ENCODE assay signal across 10 cellular contexts in genomic region chr1:145146308-145146707, GRCh38. TPM values are rescaled to one million over a fixed set of nuclear protein-coding genes. Genes with fewer than 3 reads are reported as not detected.
DNase-seq lines count a peak whose midpoint lies in the region; ATAC-seq, FAIRE-seq and TF ChIP-seq lines count a peak whose summit lies in the region.
"Not testable (repeated sequence)": the region's sequence is repeated elsewhere in the genome, so short reads cannot be mapped to it uniquely, and the experiment has no call there.
"Had no signal": no experiment of that assay in that cellular context is flagged by ENCODE, and none has a peak within 500 bp of the region (broad histone marks: within the 10 kb centered on the region; RNA-seq: fewer than 3 reads in every experiment).

No MANE protein-coding gene starts in this region.

- not testable (repeated sequence) for DNase-seq in IMR-90; left colon; HepG2 (ENCODE audit: low spot score)
- peak; percentile 6 for DNase-seq in activated CD4-positive, alpha-beta memory T cell treated with anti-CD3 and anti-CD28 coated beads, Interleukin-2, amount 10 ng/mL, durations not matched to agents 7 days and 5 days
- DNase-seq in esophagus muscularis mucosa (ENCODE audit: extremely low spot score) (peak; percentile 1), left ventricle myocardium superior (peak; percentile 20), islet precursor cell (peak; percentile 12), ureter (ENCODE audit: low spot score) (peak; percentile 18)

- not testable (repeated sequence) for H3K36me3 Mint-ChIP-seq in activated CD4-positive, alpha-beta memory T cell treated with anti-CD3 and anti-CD28 coated beads, Interleukin-2, amount 10 ng/mL, durations not matched to agents 7 days and 5 days (ENCODE audit: low read depth)

- H3K23ac ChIP-seq in IMR-90 (ENCODE audit: low read depth, low read length): not testable (repeated sequence)

- dilution Hi-C loops in IMR-90 (cut with HindIII; ENCODE audit: low sequenced_read_pairs, unreplicated experiment): not testable (repeated sequence)

- H3K79me2 ChIP-seq in HepG2 (ENCODE audit: insufficient read depth, low read length): not testable (repeated sequence)

- not testable (repeated sequence) for TF ChIP-seq CTCF in IMR-90 (conservative IDR thresholded peaks at IDR 0.05; ENCODE audit: low read depth, low read length); esophagus muscularis mucosa (IDR thresholded peaks at IDR 0.05); HepG2 (CRISPR knock-in tag; IDR thresholded peaks at IDR 0.05)

- H2BK15ac ChIP-seq in IMR-90 (ENCODE audit: low read depth, low read length): not testable (repeated sequence)

- H3K18ac ChIP-seq in IMR-90 (ENCODE audit: low read depth, low read length): not testable (repeated sequence)

- not testable (repeated sequence) for H3K9ac ChIP-seq in IMR-90 (ENCODE audit: low read depth, low read length); HepG2 (ENCODE audit: insufficient read depth, low read depth, low read length)

- not testable (repeated sequence) for H2AK5ac ChIP-seq in IMR-90 (ENCODE audit: low read depth, low read length)

- not testable (repeated sequence) for H3K9me1 ChIP-seq in IMR-90 (ENCODE audit: insufficient read depth, low read length)

- H3K4me3 Mint-ChIP-seq in activated CD4-positive, alpha-beta memory T cell treated with anti-CD3 and anti-CD28 coated beads, Interleukin-2, amount 10 ng/mL, durations not matched to agents 7 days and 5 days: not testable (repeated sequence)

- not testable (repeated sequence) for H2AK9ac ChIP-seq in IMR-90 (replicated peaks; ENCODE audit: low read depth, low read length, poor library complexity)

- H3K56ac ChIP-seq in IMR-90 (ENCODE audit: extremely low read depth, insufficient read depth, low read length): not testable (repeated sequence)

- in situ Hi-C loops in IMR-90 (cut with MboI; ENCODE audit: low sequenced_read_pairs); HepG2 (cut with HindIII; ENCODE audit: extremely low pct_ligation_motif_present, low pct_unique_long_range_greater_than_20kb): not testable (repeated sequence)

- ATAC-seq in IMR-90 (ENCODE audit: low read depth); left ventricle myocardium superior; HepG2: not testable (repeated sequence)
- ATAC-seq in left colon: peak; percentile 49

- not testable (repeated sequence) for H4K20me1 ChIP-seq in IMR-90 (ENCODE audit: insufficient read depth, low read length); HepG2 (ENCODE audit: insufficient read depth, low read length)

- POLR2A ChIA-PET in IMR-90 (lab: Charles Lee; ENCODE audit: unreplicated experiment); activated CD4-positive, alpha-beta memory T cell treated with anti-CD3 and anti-CD28 coated beads, Interleukin-2, amount 10 ng/mL, durations not matched to agents 7 days and 5 days (lab: Charles Lee); HepG2 (lab: Yijun Ruan, JAX): not testable (repeated sequence)

- H3K4ac ChIP-seq in IMR-90 (ENCODE audit: low read depth, low read length): not testable (repeated sequence)

- not testable (repeated sequence) for FAIRE-seq in HepG2 (lab: Jason Lieb, UNC)

- not testable (repeated sequence) for H3K4me1 ChIP-seq in IMR-90 (ENCODE audit: control insufficient read depth, insufficient read depth, low read length); esophagus muscularis mucosa; HepG2 (ENCODE audit: insufficient read depth, low read length)

- WGBS in IMR-90 (ENCODE audit: extremely low coverage in 2 of 2, insufficient read length in 1 of 2), 2 experiments: no CpG with 5 or more reads among the region's 4 CpGs
- WGBS in esophagus muscularis mucosa: no CpG with 5 or more reads among the region's 4 CpGs
- 46% methylated on average over 3 of the region's 4 CpGs for WGBS in HepG2 (ENCODE audit: low lambda C conversion rate)

- H3K14ac ChIP-seq in IMR-90 (replicated peaks; ENCODE audit: low read depth, low read length): not testable (repeated sequence)

- CTCF ChIA-PET in IMR-90 (lab: Yijun Ruan, JAX); activated CD4-positive, alpha-beta memory T cell treated with anti-CD3 and anti-CD28 coated beads, Interleukin-2, amount 10 ng/mL, durations not matched to agents 7 days and 5 days (lab: Charles Lee); HepG2 (lab: Yijun Ruan, JAX; ENCODE audit: low intra/inter-chr PET ratio, low total read pairs): not testable (repeated sequence)

- TF ChIP-seq RAD21 in IMR-90 (IDR thresholded peaks at IDR 0.05; ENCODE audit: low read length); HepG2 (CRISPR knock-in tag; IDR thresholded peaks at IDR 0.05): not testable (repeated sequence)

- H3K27ac Mint-ChIP-seq in activated CD4-positive, alpha-beta memory T cell treated with anti-CD3 and anti-CD28 coated beads, Interleukin-2, amount 10 ng/mL, durations not matched to agents 7 days and 5 days: not testable (repeated sequence)

- H3K4me1 Mint-ChIP-seq in activated CD4-positive, alpha-beta memory T cell treated with anti-CD3 and anti-CD28 coated beads, Interleukin-2, amount 10 ng/mL, durations not matched to agents 7 days and 5 days: not testable (repeated sequence)

- H3K4me2 ChIP-seq in IMR-90 (ENCODE audit: low read depth, low read length); HepG2 (ENCODE audit: low read depth, low read length): not testable (repeated sequence)

- not testable (repeated sequence) for H3K27me3 Mint-ChIP-seq in activated CD4-positive, alpha-beta memory T cell treated with anti-CD3 and anti-CD28 coated beads, Interleukin-2, amount 10 ng/mL, durations not matched to agents 7 days and 5 days

- H2BK20ac ChIP-seq in IMR-90 (ENCODE audit: low read depth, low read length): not testable (repeated sequence)

- H4K5ac ChIP-seq in IMR-90 (ENCODE audit: low read depth, low read length): not testable (repeated sequence)

- not testable (repeated sequence) for H2BK5ac ChIP-seq in IMR-90 (ENCODE audit: low read depth, low read length, poor library complexity, severe bottlenecking)

- H3K9me3 Mint-ChIP-seq in activated CD4-positive, alpha-beta memory T cell treated with anti-CD3 and anti-CD28 coated beads, Interleukin-2, amount 10 ng/mL, durations not matched to agents 7 days and 5 days: not testable (repeated sequence)

- not testable (repeated sequence) for H4K8ac ChIP-seq in IMR-90 (ENCODE audit: low read depth in 2 of 2, low read length in 2 of 2)

- H2AFZ ChIP-seq in IMR-90 (replicated peaks; ENCODE audit: low read length, poor library complexity); HepG2 (ENCODE audit: low read length): not testable (repeated sequence)

- not testable (repeated sequence) for H4K91ac ChIP-seq in IMR-90 (ENCODE audit: insufficient read depth, low read depth, low read length)

- H3K27ac ChIP-seq in IMR-90 (ENCODE audit: insufficient read depth, low read length); esophagus muscularis mucosa (replicated peaks in 1 of 4); HepG2 (ENCODE audit: extremely low read length, insufficient read depth, low read length): not testable (repeated sequence)

- not testable (repeated sequence) for H3K9me3 ChIP-seq in IMR-90 (ENCODE audit: control insufficient read depth, insufficient read depth, low read length); esophagus muscularis mucosa; HepG2 (ENCODE audit: low read length)

- not testable (repeated sequence) for H3K79me1 ChIP-seq in IMR-90 (ENCODE audit: low read depth in 1 of 2, low read length in 2 of 2)

- not testable (repeated sequence) for H2BK120ac ChIP-seq in IMR-90 (ENCODE audit: low read depth, low read length)

- not testable (repeated sequence) for TF ChIP-seq EP300 in esophagus muscularis mucosa (IDR thresholded peaks at IDR 0.05); HepG2 (IDR thresholded peaks at IDR 0.05; ENCODE audit: low read depth in 2 of 2, low read length in 2 of 2); HepG2 (CRISPR knock-in tag; IDR thresholded peaks at IDR 0.05; ENCODE audit: borderline replicate concordance)

- not testable (repeated sequence) for H3K36me3 ChIP-seq in IMR-90 (ENCODE audit: control insufficient read depth, insufficient read depth, low read length); esophagus muscularis mucosa; HepG2 (replicated peaks in 1 of 2; ENCODE audit: control insufficient read depth in 1 of 2, insufficient read depth in 2 of 2, low read length in 2 of 2)

- not testable (repeated sequence) for TF ChIP-seq POLR2A in IMR-90 (IDR thresholded peaks at IDR 0.05; ENCODE audit: low read depth, low read length); esophagus muscularis mucosa (IDR thresholded peaks at IDR 0.05; ENCODE audit: low read depth); HepG2 (IDR thresholded peaks at IDR 0.05; ENCODE audit: insufficient read depth in 1 of 2, low read depth in 2 of 2, low read length in 2 of 2)

- not testable (repeated sequence) for BruUV-seq in IMR-90 (replicated peaks; lab: Mats Ljungman, UMichigan); HepG2 (replicated peaks; lab: Mats Ljungman, UMichigan)

- H3K4me3 ChIP-seq in IMR-90 (ENCODE audit: insufficient read depth, low read depth, low read length); esophagus muscularis mucosa; HepG2 (replicated peaks in 1 of 3; ENCODE audit: insufficient read depth in 1 of 3, low read depth in 2 of 3, low read length in 3 of 3): not testable (repeated sequence)

- H3K27me3 ChIP-seq in IMR-90 (ENCODE audit: control insufficient read depth, insufficient read depth, low read length); esophagus muscularis mucosa; HepG2 (ENCODE audit: control insufficient read depth in 1 of 2, insufficient read depth in 2 of 2, low read length in 2 of 2): not testable (repeated sequence)

- intact Hi-C loops in IMR-90 (cut with micrococcal nuclease); esophagus muscularis mucosa (cut with DNase I); left ventricle myocardium superior (cut with micrococcal nuclease); left colon (cut with DNase I, micrococcal nuclease); HepG2 (cut with micrococcal nuclease; ENCODE audit: unreplicated experiment): not testable (repeated sequence)

RNA-seq across cellular contexts. Expression of gene FAM72D, which starts 50.5 kb away (rescaled TPM):
- total RNA-seq in IMR-90 (2012; rRNA removed) (0.72 and 0.83 TPM in 2 replicates), esophagus muscularis mucosa (under 1 TPM in 1 of 4 donors, not detected in 3; 0.42 TPM), left ventricle myocardium superior (not detected), left colon (under 1 TPM; 0.17 to 0.89 TPM), HepG2 (2016; rRNA removed; fragmentation: Illumina TruSeq; extraction: Trizol) (3.7 and 5.2 TPM in 2 replicates), ureter (0.49 TPM)
- polyA plus RNA-seq in IMR-90 (2012; rRNA removed) (1.2 and 1.4 TPM in 2 replicates), HepG2 (2011; rRNA removed) (2.5 and 4.4 TPM in 2 replicates)
- polyA plus RNA-seq in IMR-90 (2012; cell fraction: cytosol; rRNA removed): 0.20 and 0.37 TPM in 2 replicates
- polyA plus RNA-seq in IMR-90 (2012; cell fraction: nucleus; rRNA removed; ENCODE audit: low replicate concordance): 0.18 and 1.3 TPM in 2 replicates
- total RNA-seq in activated CD4-positive, alpha-beta memory T cell treated with anti-CD3 and anti-CD28 coated beads, Interleukin-2, amount 10 ng/mL, durations not matched to agents 7 days and 5 days: 10 to 100 TPM; 18.2 to 19.6 TPM
- total RNA-seq in HepG2 (2016; cell fraction: cytosol; rRNA removed; fragmentation: Illumina TruSeq; extraction: Trizol; ENCODE audit: low read depth): 0.97 and 1.2 TPM in 2 replicates
- total RNA-seq in HepG2 (2016; cell fraction: insoluble cytoplasmic fraction; rRNA removed; fragmentation: Illumina TruSeq; extraction: Trizol): 4.5 and 5.9 TPM in 2 replicates
- total RNA-seq in HepG2 (2016; cell fraction: membrane; rRNA removed; fragmentation: Illumina TruSeq; extraction: Trizol): 3.0 and 3.2 TPM in 2 replicates
- 3.8 and 4.8 TPM in 2 replicates for total RNA-seq in HepG2 (2016; cell fraction: nucleus; rRNA removed; fragmentation: Illumina TruSeq; extraction: Trizol)
- 1.6 and 1.8 TPM in 2 replicates for polyA plus RNA-seq in HepG2 (2011; cell fraction: cytosol; rRNA removed)
- polyA plus RNA-seq in HepG2 (2011; cell fraction: nucleus; rRNA removed): 1.1 and 2.1 TPM in 2 replicates
- 2.9 and 4.1 TPM in 2 replicates for polyA plus RNA-seq in HepG2 (2012)
- 0.54 and 0.76 TPM in 2 replicates for polyA plus RNA-seq in HepG2 (2016; cell fraction: cytosol; fragmentation: Illumina TruSeq; extraction: Trizol; ENCODE audit: low read depth)
- polyA plus RNA-seq in HepG2 (2016; cell fraction: insoluble cytoplasmic fraction; fragmentation: Illumina TruSeq; extraction: Trizol; ENCODE audit: low read depth): 7.0 and 9.6 TPM in 2 replicates
- 1.9 and 2.7 TPM in 2 replicates for polyA plus RNA-seq in HepG2 (2016; cell fraction: membrane; fragmentation: Illumina TruSeq; extraction: Trizol; ENCODE audit: low read depth)
- 8.2 and 8.7 TPM in 2 replicates for polyA plus RNA-seq in HepG2 (2016; cell fraction: nucleus; fragmentation: Illumina TruSeq; extraction: Trizol; ENCODE audit: insufficient read depth, low read depth)
- polyA minus RNA-seq in HepG2 (2011; rRNA and poly(A)+ RNA removed; ENCODE audit: low replicate concordance): 3.1 and 3.9 TPM in 2 replicates
- 1.1 and 1.2 TPM in 2 replicates for polyA minus RNA-seq in HepG2 (2011; cell fraction: cytosol; rRNA and poly(A)+ RNA removed)
- polyA minus RNA-seq in HepG2 (2011; cell fraction: nucleus; rRNA and poly(A)+ RNA removed): 2.6 and 2.7 TPM in 2 replicates
- total RNA-seq: CD4-positive, alpha-beta T cell; CD8-positive, alpha-beta T cell had no signal

RNA-seq across cellular contexts. Expression of gene SRGAP2B, which starts 51.2 kb away (rescaled TPM):
- total RNA-seq in IMR-90 (2012; rRNA removed) (50.7 and 69.2 TPM in 2 replicates), esophagus muscularis mucosa (10 to 100 TPM; 11.8 to 44.6 (median 20.3) TPM), left ventricle myocardium superior (8.7 TPM), left colon (1 to 10 TPM; 6.8 to 7.2 TPM), HepG2 (2016; rRNA removed; fragmentation: Illumina TruSeq; extraction: Trizol) (16.1 and 21.8 TPM in 2 replicates), ureter (36.4 TPM)
- polyA plus RNA-seq in IMR-90 (2012; rRNA removed) (14.3 and 15.9 TPM in 2 replicates), HepG2 (2011; rRNA removed) (9.2 and 13.5 TPM in 2 replicates)
- 4.6 and 17.7 TPM in 2 replicates for polyA plus RNA-seq in IMR-90 (2012; cell fraction: cytosol; rRNA removed)
- polyA plus RNA-seq in IMR-90 (2012; cell fraction: nucleus; rRNA removed; ENCODE audit: low replicate concordance): 6.1 and 23.9 TPM in 2 replicates
- total RNA-seq in activated CD4-positive, alpha-beta memory T cell treated with anti-CD3 and anti-CD28 coated beads, Interleukin-2, amount 10 ng/mL, durations not matched to agents 7 days and 5 days: 10 to 100 TPM; 39.3 to 43.8 TPM
- 4.7 and 8.0 TPM in 2 replicates for total RNA-seq in HepG2 (2016; cell fraction: cytosol; rRNA removed; fragmentation: Illumina TruSeq; extraction: Trizol; ENCODE audit: low read depth)
- 17.0 and 22.9 TPM in 2 replicates for total RNA-seq in HepG2 (2016; cell fraction: insoluble cytoplasmic fraction; rRNA removed; fragmentation: Illumina TruSeq; extraction: Trizol)
- total RNA-seq in HepG2 (2016; cell fraction: membrane; rRNA removed; fragmentation: Illumina TruSeq; extraction: Trizol): 12.5 and 14.8 TPM in 2 replicates
- total RNA-seq in HepG2 (2016; cell fraction: nucleus; rRNA removed; fragmentation: Illumina TruSeq; extraction: Trizol): 16.3 and 20.4 TPM in 2 replicates
- polyA plus RNA-seq in HepG2 (2011; cell fraction: cytosol; rRNA removed): 9.9 and 11.6 TPM in 2 replicates
- polyA plus RNA-seq in HepG2 (2011; cell fraction: nucleus; rRNA removed): 15.0 and 19.0 TPM in 2 replicates
- polyA plus RNA-seq in HepG2 (2012): 13.2 and 17.0 TPM in 2 replicates
- 0.76 and 1.0 TPM in 2 replicates for polyA plus RNA-seq in HepG2 (2016; cell fraction: cytosol; fragmentation: Illumina TruSeq; extraction: Trizol; ENCODE audit: low read depth)
- polyA plus RNA-seq in HepG2 (2016; cell fraction: insoluble cytoplasmic fraction; fragmentation: Illumina TruSeq; extraction: Trizol; ENCODE audit: low read depth): 14.7 and 16.1 TPM in 2 replicates
- 3.7 and 5.0 TPM in 2 replicates for polyA plus RNA-seq in HepG2 (2016; cell fraction: membrane; fragmentation: Illumina TruSeq; extraction: Trizol; ENCODE audit: low read depth)
- 14.3 and 23.5 TPM in 2 replicates for polyA plus RNA-seq in HepG2 (2016; cell fraction: nucleus; fragmentation: Illumina TruSeq; extraction: Trizol; ENCODE audit: insufficient read depth, low read depth)
- polyA minus RNA-seq in HepG2 (2011; rRNA and poly(A)+ RNA removed; ENCODE audit: low replicate concordance): 27.1 and 40.5 TPM in 2 replicates
- 19.9 and 20.9 TPM in 2 replicates for polyA minus RNA-seq in HepG2 (2011; cell fraction: cytosol; rRNA and poly(A)+ RNA removed)
- polyA minus RNA-seq in HepG2 (2011; cell fraction: nucleus; rRNA and poly(A)+ RNA removed): 29.3 and 33.5 TPM in 2 replicates
